In genomic region chr1:159171254-159171687, GRCh38 we compare ENCODE assay signal across 8 cellular contexts. TPM values are rescaled to one million over a fixed set of nuclear protein-coding genes. Genes with fewer than 3 reads are reported as not detected.
DNase-seq lines count a peak whose midpoint lies in the region; ATAC-seq and TF ChIP-seq lines count a peak whose summit lies in the region.

Gene CADM3, plus strand, starts transcription at chr1:159171615. Its CDS starts 151 bp downstream, at chr1:159171766.

- no peaks in the 10 kb centered on the region for H3K9me3 Mint-ChIP-seq in GM23338
- no peaks in the 10 kb centered on the region for H3K9me3 Mint-ChIP-seq in activated T-helper 17 cell treated with anti-CD3 and anti-CD28 coated beads, Interleukin-2, amount 50 U/mL, for 72 hours
- no peaks in the 10 kb centered on the region for H3K9me3 Mint-ChIP-seq in stimulated activated effector memory CD8-positive, alpha-beta T cell treated with anti-CD3 and anti-CD28 coated beads, Interleukin-12 subunit alpha, Interleukin-12 subunit beta, amount 100 ng/mL, for 72 hours

- H2AFZ ChIP-seq in GM23338 (peak within 1 kb of the TSS; percentile 85), hepatocyte (no peak within 1 kb of the TSS)

- H3K4me3 Mint-ChIP-seq in GM23338: peak within 1 kb of the TSS; percentile 87
- H3K4me3 Mint-ChIP-seq in activated T-helper 17 cell treated with anti-CD3 and anti-CD28 coated beads, Interleukin-2, amount 50 U/mL, for 72 hours: peak within 1 kb of the TSS; percentile 23
- no peak within 1 kb of the TSS for H3K4me3 Mint-ChIP-seq in stimulated activated effector memory CD8-positive, alpha-beta T cell treated with anti-CD3 and anti-CD28 coated beads, Interleukin-12 subunit alpha, Interleukin-12 subunit beta, amount 100 ng/mL, for 72 hours

- DNase-seq in GM23338 (ENCODE audit: low spot score) (peak; percentile 84), hepatocyte (ENCODE audit: low spot score) (peak; percentile 12), retinal pigment epithelial cell (ENCODE audit: low read depth) (no peak), activated gamma-delta T cell (lab: John Stamatoyannopoulos, UW) (no peak), AG20443 (ENCODE audit: low spot score) (no peak)
- DNase-seq in stimulated activated effector memory CD8-positive, alpha-beta T cell treated with anti-CD3 and anti-CD28 coated beads, Interleukin-12 subunit alpha, Interleukin-12 subunit beta, amount 100 ng/mL, for 72 hours (ENCODE audit: low spot score in 2 of 2): no peak

- no peak within 1 kb of the TSS for H3K27ac ChIP-seq in GM23338 (ENCODE audit: low read depth)
- no peak within 1 kb of the TSS for H3K27ac ChIP-seq in hepatocyte

- H3K4me1 ChIP-seq in GM23338 (ENCODE audit: insufficient read depth) (peaks cover 9% of the 10 kb centered on the region; the same call in 1 of the 2 replicates), hepatocyte (ENCODE audit: insufficient read depth) (no peaks in the 10 kb centered on the region)

- TF ChIP-seq CTCF in GM23338 (conservative IDR thresholded peaks at IDR 0.05; ENCODE audit: low read depth in 2 of 2) (no peak), hepatocyte (IDR thresholded peaks at IDR 0.05; ENCODE audit: poor library complexity) (no peak), retinal pigment epithelial cell (conservative IDR thresholded peaks at IDR 0.05; ENCODE audit: low read depth, low read length) (no peak)

- peak within 1 kb of the TSS; percentile 99 for H3K4me2 ChIP-seq in GM23338
- peak within 1 kb of the TSS; percentile 84 for H3K4me2 ChIP-seq in hepatocyte

- H3K36me3 Mint-ChIP-seq in GM23338 (ENCODE audit: low read depth): no peaks in the 10 kb centered on the region; the same call in 2 of the 3 replicates
- no peaks in the 10 kb centered on the region for H3K36me3 Mint-ChIP-seq in activated T-helper 17 cell treated with anti-CD3 and anti-CD28 coated beads, Interleukin-2, amount 50 U/mL, for 72 hours (ENCODE audit: low read depth)
- no peaks in the 10 kb centered on the region for H3K36me3 Mint-ChIP-seq in stimulated activated effector memory CD8-positive, alpha-beta T cell treated with anti-CD3 and anti-CD28 coated beads, Interleukin-12 subunit alpha, Interleukin-12 subunit beta, amount 100 ng/mL, for 72 hours

- peaks cover 9% of the 10 kb centered on the region for H3K27me3 Mint-ChIP-seq in GM23338 (ENCODE audit: insufficient read depth, low read depth, poor library complexity)
- H3K27me3 Mint-ChIP-seq in activated T-helper 17 cell treated with anti-CD3 and anti-CD28 coated beads, Interleukin-2, amount 50 U/mL, for 72 hours: peaks cover 71% of the 10 kb centered on the region

- H3K9me3 ChIP-seq in hepatocyte (ENCODE audit: low read depth): no peaks in the 10 kb centered on the region

- H3K27ac Mint-ChIP-seq in GM23338: no peak within 1 kb of the TSS
- no peak within 1 kb of the TSS for H3K27ac Mint-ChIP-seq in activated T-helper 17 cell treated with anti-CD3 and anti-CD28 coated beads, Interleukin-2, amount 50 U/mL, for 72 hours
- H3K27ac Mint-ChIP-seq in stimulated activated effector memory CD8-positive, alpha-beta T cell treated with anti-CD3 and anti-CD28 coated beads, Interleukin-12 subunit alpha, Interleukin-12 subunit beta, amount 100 ng/mL, for 72 hours: no peak within 1 kb of the TSS

- H3K79me2 ChIP-seq in GM23338 (replicated peaks; ENCODE audit: insufficient read depth) (peaks cover 2% of the 10 kb centered on the region; the same call in 1 of the 2 replicates), hepatocyte (no peaks in the 10 kb centered on the region)

- H3K4me3 ChIP-seq in GM23338 (peak within 1 kb of the TSS; percentile 93), hepatocyte (no peak within 1 kb of the TSS), retinal pigment epithelial cell (ENCODE audit: low read length) (peak within 1 kb of the TSS; percentile 34)

- no peaks in the 10 kb centered on the region for H3K36me3 ChIP-seq in GM23338 (ENCODE audit: insufficient read depth)
- no peaks in the 10 kb centered on the region for H3K36me3 ChIP-seq in hepatocyte (replicated peaks; ENCODE audit: insufficient read depth, low read depth)

- H3K4me1 Mint-ChIP-seq in GM23338: peaks cover 13% of the 10 kb centered on the region
- H3K4me1 Mint-ChIP-seq in activated T-helper 17 cell treated with anti-CD3 and anti-CD28 coated beads, Interleukin-2, amount 50 U/mL, for 72 hours: peaks cover 6% of the 10 kb centered on the region
- peaks cover 7% of the 10 kb centered on the region for H3K4me1 Mint-ChIP-seq in stimulated activated effector memory CD8-positive, alpha-beta T cell treated with anti-CD3 and anti-CD28 coated beads, Interleukin-12 subunit alpha, Interleukin-12 subunit beta, amount 100 ng/mL, for 72 hours

- H3K9me2 ChIP-seq in GM23338 (ENCODE audit: insufficient read depth): no peaks in the 10 kb centered on the region
- H3K9me2 ChIP-seq in hepatocyte (replicated peaks; ENCODE audit: insufficient read depth): no peaks in the 10 kb centered on the region

- ATAC-seq in GM23338 (peak; percentile 60), GM21360 (IDR thresholded peaks at IDR 0.05; ENCODE audit: unreplicated experiment) (no peak)
- no peak for ATAC-seq in activated T-helper 17 cell treated with anti-CD3 and anti-CD28 coated beads, Interleukin-2, amount 50 U/mL, for 72 hours (replicated peaks)
- ATAC-seq in stimulated activated effector memory CD8-positive, alpha-beta T cell treated with anti-CD3 and anti-CD28 coated beads, Interleukin-12 subunit alpha, Interleukin-12 subunit beta, amount 100 ng/mL, for 72 hours: no peak

- H4K20me1 ChIP-seq in GM23338 (replicated peaks; ENCODE audit: insufficient read depth): peaks cover 8% of the 10 kb centered on the region
- H4K20me1 ChIP-seq in hepatocyte (ENCODE audit: insufficient read depth, poor library complexity, severe bottlenecking): no peaks in the 10 kb centered on the region

- WGBS in hepatocyte (ENCODE audit: low lambda C conversion rate, missing lambda C conversion rate): 3% methylated on average over 6 of the region's 29 CpGs

- H3K27me3 ChIP-seq in GM23338 (ENCODE audit: insufficient read depth) (peaks cover 12% of the 10 kb centered on the region; the same call in 1 of the 2 replicates), hepatocyte (peaks cover 79% of the 10 kb centered on the region)

- H3F3A ChIP-seq in GM23338 (replicated peaks; ENCODE audit: low read depth): no peaks in the 10 kb centered on the region

TF ChIP-seq in GM23338, 12 proteins besides CTCF, POLR2A, EP300 and RAD21 (continues in another document):
- TF ChIP-seq CREB1 (CRISPR knock-in tag; IDR thresholded peaks at IDR 0.05; ENCODE audit: low read depth): no peak
- no peak for TF ChIP-seq STAT1 (IDR thresholded peaks at IDR 0.05; ENCODE audit: unreplicated experiment)
- TF ChIP-seq ZNF331 (CRISPR knock-in tag; IDR thresholded peaks at IDR 0.05; ENCODE audit: low read depth): no peak
- no peak for TF ChIP-seq JUNB (IDR thresholded peaks at IDR 0.05; ENCODE audit: unreplicated experiment)

RNA-seq across cellular contexts. Expression of gene CADM3, which starts in this region (rescaled TPM):
- total RNA-seq in GM23338 (2014; rRNA removed; shearing (Covaris generic)): 2.9 and 4.4 TPM in 2 replicates
- polyA plus RNA-seq in GM23338 (2016; fragmentation: Nextera tagmentation; extraction: Ambion mirVana) (1.5 and 2.0 TPM in 2 replicates), hepatocyte (0.69 and 0.77 TPM in 2 replicates)
- not detected for total RNA-seq in activated T-helper 17 cell treated with anti-CD3 and anti-CD28 coated beads, Interleukin-2, amount 50 U/mL, for 72 hours
- total RNA-seq in hepatocyte: 0.36 and 0.37 TPM in 2 replicates

Comparison
In these comparisons a context has a peak if more than half of its experiments do, and no peak if none do; other contexts are left out.
1. Peak in DNase-seq and H3K4me2 ChIP-seq in hepatocyte; RNA of the gene not detected or under 1 TPM.